1 cellular context compared by ENCODE assay signal in genomic region chr4:154559141-154559841, GRCh38.
TF ChIP-seq lines count a peak whose summit lies in the region.

No MANE protein-coding gene starts in this region.

TF ChIP-seq in HepG2, 621 proteins besides CTCF, POLR2A, EP300 and RAD21 (continued from another document):
- no peak for TF ChIP-seq ZNF672 (CRISPR knock-in tag; IDR thresholded peaks at IDR 0.05)
- TF ChIP-seq ZNF781 (CRISPR knock-in tag; IDR thresholded peaks at IDR 0.05; ENCODE audit: borderline replicate concordance, not compliant biosample characterization) = no peak
